In genomic region chr14:22600027-22600426, GRCh38 we compare ENCODE assay signal across 17 cellular contexts. TPM values are rescaled to one million over a fixed set of nuclear protein-coding genes. Genes with fewer than 3 reads are reported as not detected.
DNase-seq lines count a peak whose midpoint lies in the region; ATAC-seq and TF ChIP-seq lines count a peak whose summit lies in the region.
"Had no signal": no experiment of that assay in that cellular context is flagged by ENCODE, and none has a peak within 500 bp of the region (broad histone marks: within the 10 kb centered on the region; RNA-seq: fewer than 3 reads in every experiment).

No MANE protein-coding gene starts in this region.

- H3K9ac ChIP-seq in GM23248, result no peak overlapping the region

- H3K4me2 ChIP-seq in GM23248 (ENCODE audit: unreplicated experiment), result peak overlapping the region; percentile 85

- no peak overlapping the region for H3K27ac Mint-ChIP-seq in activated T-helper 17 cell treated with anti-CD3 and anti-CD28 coated beads, Interleukin-2, amount 50 U/mL, for 72 hours
- peak overlapping the region in 1 of 6 donors; percentile 2 for H3K27ac Mint-ChIP-seq in naive B cell

- TF ChIP-seq POLR2A in esophagus squamous epithelium (IDR thresholded peaks at IDR 0.05), result no peak

- ATAC-seq in activated T-helper 17 cell treated with anti-CD3 and anti-CD28 coated beads, Interleukin-2, amount 50 U/mL, for 72 hours (replicated peaks), result no peak
- no peak for ATAC-seq in naive B cell (ENCODE audit: low read depth in 2 of 2)

- in situ Hi-C loops in GM23248 (cut with MboI) (no loop called here), ACHN (cut with HindIII; ENCODE audit: low pct_ligation_motif_present, low pct_unique_long_range_greater_than_20kb, low sequenced_read_pairs) (no loop called here)

- intact Hi-C loops in esophagus squamous epithelium (cut with DNase I), result no loop called here

- H2AFZ ChIP-seq in ACC112 (ENCODE audit: low read length, unreplicated experiment) (no peak overlapping the region), GM23248 (no peak overlapping the region)

- peaks cover 26% of the 10 kb centered on the region for H3K4me1 Mint-ChIP-seq in activated T-helper 17 cell treated with anti-CD3 and anti-CD28 coated beads, Interleukin-2, amount 50 U/mL, for 72 hours
- peaks cover 16 to 30% (median 27%) of the 10 kb centered on the region in 3 donors for H3K4me1 Mint-ChIP-seq in naive B cell

- H3K4me1 ChIP-seq in ACC112 (ENCODE audit: control insufficient read depth, insufficient read depth, low read length, unreplicated experiment) (peaks cover 40% of the 10 kb centered on the region), GM23248 (ENCODE audit: insufficient read depth) (peaks cover 26% of the 10 kb centered on the region), esophagus squamous epithelium (peaks cover 8 to 54% (median 15%) of the 10 kb centered on the region in 3 donors)

- H4K20me1 ChIP-seq in GM23248 (ENCODE audit: insufficient read depth), result no peaks in the 10 kb centered on the region

- no peak for TF ChIP-seq CTCF in esophagus squamous epithelium (IDR thresholded peaks at IDR 0.05)

- H3K27ac ChIP-seq in ACC112 (ENCODE audit: low read depth, low read length) (no peak overlapping the region), GM23248 (no peak overlapping the region), esophagus squamous epithelium (peak overlapping the region in 1 of 4 donors; percentile 98)

- H3K9me3 Mint-ChIP-seq in activated T-helper 17 cell treated with anti-CD3 and anti-CD28 coated beads, Interleukin-2, amount 50 U/mL, for 72 hours, result no peaks in the 10 kb centered on the region
- no peaks in the 10 kb centered on the region for H3K9me3 Mint-ChIP-seq in naive B cell

- H3K27me3 Mint-ChIP-seq in activated T-helper 17 cell treated with anti-CD3 and anti-CD28 coated beads, Interleukin-2, amount 50 U/mL, for 72 hours, result no peaks in the 10 kb centered on the region
- peaks cover 0 to 5% (median 0%) of the 10 kb centered on the region in 3 donors for H3K27me3 Mint-ChIP-seq in naive B cell

- H3K36me3 Mint-ChIP-seq in activated T-helper 17 cell treated with anti-CD3 and anti-CD28 coated beads, Interleukin-2, amount 50 U/mL, for 72 hours (ENCODE audit: low read depth), result peaks cover 58% of the 10 kb centered on the region
- H3K36me3 Mint-ChIP-seq in naive B cell, result peaks cover 15 to 28% of the 10 kb centered on the region in 2 donors

- H3K9me3 ChIP-seq in GM23248 (ENCODE audit: low read depth), result no peaks in the 10 kb centered on the region
- H3K9me3 ChIP-seq in esophagus squamous epithelium, result no peaks in the 10 kb centered on the region

- H3K36me3 ChIP-seq in ACC112 (ENCODE audit: insufficient read depth, low read length) (peaks cover 21% of the 10 kb centered on the region), GM23248 (ENCODE audit: low read depth) (peaks cover 19% of the 10 kb centered on the region), esophagus squamous epithelium (peaks cover 13 to 39% (median 36%) of the 10 kb centered on the region in 3 donors)

- H3K79me2 ChIP-seq in ACC112 (ENCODE audit: control insufficient read depth, insufficient read depth, low read length, unreplicated experiment) (peaks cover 16% of the 10 kb centered on the region), GM23248 (ENCODE audit: insufficient read depth) (peaks cover 20% of the 10 kb centered on the region)

- H3K4me3 ChIP-seq in ACC112 (ENCODE audit: low read depth, low read length) (peak overlapping the region; percentile 88), GM23248 (no peak overlapping the region), esophagus squamous epithelium (no peak overlapping the region)

- H3K4me3 Mint-ChIP-seq in activated T-helper 17 cell treated with anti-CD3 and anti-CD28 coated beads, Interleukin-2, amount 50 U/mL, for 72 hours, result peak overlapping the region; percentile 99
- peak overlapping the region in 5 of 8 donors; percentile 21 to 96 (median 63) for H3K4me3 Mint-ChIP-seq in naive B cell

- H3F3A ChIP-seq in GM23248 (ENCODE audit: insufficient read depth), result no peaks in the 10 kb centered on the region

- H3K9me2 ChIP-seq in GM23248 (ENCODE audit: insufficient read depth), result no peaks in the 10 kb centered on the region

- H3K27me3 ChIP-seq in ACC112 (ENCODE audit: insufficient read depth, low read length), result no peaks in the 10 kb centered on the region
- no peaks in the 10 kb centered on the region for H3K27me3 ChIP-seq in GM23248 (replicated peaks; ENCODE audit: insufficient read depth)
- no peaks in the 10 kb centered on the region for H3K27me3 ChIP-seq in esophagus squamous epithelium
- H3K27me3 ChIP-seq: dorsolateral prefrontal cortex had no signal

- DNase-seq in GM23248 (no peak), naive B cell (no peak), NCI-H1436 treated with DMSO at 0.1 percent for 48 hours (lab: John Stamatoyannopoulos, UW) (no peak), ACHN (no peak), NCI-H82 treated with DMSO at 0.1 percent for 48 hours (lab: John Stamatoyannopoulos, UW; ENCODE audit: unreplicated experiment) (no peak), esophagus squamous epithelium (lab: John Stamatoyannopoulos, UW) (no peak)
- DNase-seq: activated CD4-positive, CD25-positive, alpha-beta regulatory T cell; amygdala; C1 segment of cervical spinal cord; dorsolateral prefrontal cortex; midbrain; NCI-H82 had no signal

RNA-seq across cellular contexts. Expression of gene ABHD4, which starts 1.9 kb away (rescaled TPM):
- total RNA-seq in GM23248 (2014; rRNA removed; shearing (Covaris generic)), result 15.2 and 16.8 TPM in 2 replicates
- polyA plus RNA-seq in GM23248 (2016; fragmentation: Nextera tagmentation; extraction: Ambion mirVana) (26.5 and 27.8 TPM in 2 replicates), naive B cell (ENCODE audit: low read depth in 6 of 6) (10 to 100 TPM in 2 of 6 donors, 1 to 10 TPM in 4; 4.8 to 14.1 (median 9.2) TPM)
- total RNA-seq in activated T-helper 17 cell treated with anti-CD3 and anti-CD28 coated beads, Interleukin-2, amount 50 U/mL, for 72 hours, result 10 to 100 TPM; 11.2 to 31.0 TPM
- 10 to 100 TPM; 22.9 to 45.4 (median 30.1) TPM for total RNA-seq in esophagus squamous epithelium

RNA-seq across cellular contexts. Expression of gene DAD1, which starts 11.0 kb away (rescaled TPM):
- total RNA-seq in GM23248 (2014; rRNA removed; shearing (Covaris generic)), result 369 and 375 TPM in 2 replicates
- 637 and 653 TPM in 2 replicates for polyA plus RNA-seq in GM23248 (2016; fragmentation: Nextera tagmentation; extraction: Ambion mirVana)
- total RNA-seq in activated T-helper 17 cell treated with anti-CD3 and anti-CD28 coated beads, Interleukin-2, amount 50 U/mL, for 72 hours, result 100 to 1,000 TPM; 218 to 229 TPM
- polyA plus RNA-seq in naive B cell (ENCODE audit: low read depth in 6 of 6), result 100 to 1,000 TPM; 427 to 721 (median 474) TPM
- 100 to 1,000 TPM; 174 to 280 (median 225) TPM for total RNA-seq in esophagus squamous epithelium

RNA-seq across cellular contexts. Expression of gene OR6J1, which starts 44.1 kb away (rescaled TPM):
- total RNA-seq in GM23248 (2014; rRNA removed; shearing (Covaris generic)), result not detected in 2 replicates
- polyA plus RNA-seq in GM23248 (2016; fragmentation: Nextera tagmentation; extraction: Ambion mirVana) (not detected in 2 replicates), naive B cell (ENCODE audit: low read depth in 6 of 6) (not detected)
- not detected for total RNA-seq in activated T-helper 17 cell treated with anti-CD3 and anti-CD28 coated beads, Interleukin-2, amount 50 U/mL, for 72 hours
- total RNA-seq in esophagus squamous epithelium, result not detected
- total RNA-seq: G401, H1, SK-MEL-5 had no signal
- polyA plus RNA-seq: H1 had no signal
